8 cellular contexts compared by ENCODE assay signal in the genomic region with DNA sequence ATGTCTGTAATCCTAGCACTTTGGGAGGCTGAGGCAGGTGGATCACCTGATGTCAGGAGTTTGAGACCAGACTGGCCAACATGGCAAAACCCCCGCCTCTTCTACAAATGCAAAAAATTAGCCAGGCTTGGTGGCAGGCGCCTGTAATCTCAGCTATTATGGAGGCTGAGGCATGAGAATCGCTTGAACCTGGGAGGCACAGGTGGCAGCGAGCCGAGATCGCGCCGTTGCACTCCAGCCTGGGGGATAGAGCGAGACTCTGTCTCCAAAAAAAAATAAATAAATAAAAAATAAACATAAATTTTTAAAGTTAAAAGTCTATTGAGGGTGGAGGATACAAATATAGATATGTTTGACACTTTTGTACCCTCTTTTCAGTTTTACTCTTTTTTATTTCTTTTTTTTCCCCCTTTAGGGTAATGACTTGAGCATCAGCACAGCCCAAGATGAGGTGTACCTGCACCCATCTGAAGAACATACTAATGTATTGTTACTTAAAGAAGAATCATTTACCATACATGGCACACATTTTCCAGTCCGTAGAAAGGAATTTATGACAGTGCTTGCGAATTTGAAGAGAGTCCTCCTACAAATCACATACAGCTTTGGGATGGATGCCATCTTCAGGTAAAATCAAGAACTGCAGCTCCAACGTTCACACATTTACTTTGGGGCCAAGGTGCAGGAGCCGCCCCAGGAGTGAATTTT.
DNase-seq lines count a peak whose midpoint lies in the region; ATAC-seq, FAIRE-seq and TF ChIP-seq lines count a peak whose summit lies in the region.

No MANE protein-coding gene starts in this region.

- TF ChIP-seq EP300 in H1 (IDR thresholded peaks at IDR 0.05; ENCODE audit: borderline replicate concordance in 1 of 2, low read depth in 2 of 2, low read length in 2 of 2), result no peak

- DNase-seq in CD8-positive, alpha-beta T cell, result peak in 3 of 7 experiments; percentile 2 to 33 (median 23)
- DNase-seq in NCI-H226 (peak; percentile 55), H1 (ENCODE audit: low read depth in 1 of 2, low spot score in 2 of 2) (peak; percentile 57 to 69), midbrain (lab: John Stamatoyannopoulos, UW) (peak; percentile 75), superior temporal gyrus (ENCODE audit: extremely low spot score) (peak; percentile 89)
- peak; percentile 64 for DNase-seq in activated CD4-positive, alpha-beta T cell treated with anti-CD3 and anti-CD28 coated beads for 48 hours

- H3K27me3 ChIP-seq in CD8-positive, alpha-beta T cell (ENCODE audit: insufficient read depth, low read length), result no peaks in the 10 kb centered on the region
- H3K27me3 ChIP-seq in H1 (replicated peaks in 1 of 4; ENCODE audit: control insufficient read depth in 3 of 4, extremely low read depth in 1 of 4, insufficient read depth in 3 of 4, low read length in 3 of 4), result no peaks in the 10 kb centered on the region

- H2BK12ac ChIP-seq in H1 (ENCODE audit: low read depth, low read length), result no peak overlapping the region

- H4K8ac ChIP-seq in H1 (ENCODE audit: extremely low read depth, insufficient read depth, low read length), result no peak overlapping the region

- H3K36me3 Mint-ChIP-seq in CD8-positive, alpha-beta T cell, result no peaks in the 10 kb centered on the region

- no peak overlapping the region for H3K9ac ChIP-seq in H1 (replicated peaks in 1 of 4; ENCODE audit: extremely low read depth in 1 of 4, low read depth in 3 of 4, low read length in 3 of 4)

- H3K27ac ChIP-seq in CD8-positive, alpha-beta T cell (ENCODE audit: low read depth, low read length), result no peak overlapping the region
- H3K27ac ChIP-seq in H1 (ENCODE audit: low read depth, low read length), result no peak overlapping the region

- H3K79me1 ChIP-seq in H1 (ENCODE audit: low read depth, low read length), result no peaks in the 10 kb centered on the region

- intact Hi-C loops in CD8-positive, alpha-beta T cell (cut with DNase I, micrococcal nuclease), result loop anchor here (2.0 to 10.0 kb wide), 6 partner anchors 1395 to 1787 kb away; no protein-coding TSS in a partner anchor

- no peak overlapping the region for H2BK120ac ChIP-seq in H1 (replicated peaks; ENCODE audit: low read depth, low read length)

- no peak overlapping the region for H3K4ac ChIP-seq in H1 (replicated peaks; ENCODE audit: insufficient read length, low read depth, low read length)

- no peaks in the 10 kb centered on the region for H3K9me3 ChIP-seq in CD8-positive, alpha-beta T cell (ENCODE audit: low read length)
- H3K9me3 ChIP-seq in H1 (ENCODE audit: insufficient read depth in 2 of 2, low read depth in 1 of 2, low read length in 1 of 2), result no peaks in the 10 kb centered on the region

- H4K91ac ChIP-seq in H1 (replicated peaks; ENCODE audit: insufficient read length, low read length), result no peak overlapping the region

- no peak for TF ChIP-seq POLR2A in H1 (IDR thresholded peaks at IDR 0.05; ENCODE audit: control extremely low read depth in 1 of 2, low read depth in 2 of 2, low read length in 2 of 2)

- H3K27me3 Mint-ChIP-seq in CD8-positive, alpha-beta T cell (ENCODE audit: low read depth), result peaks cover 17% of the 10 kb centered on the region

- no peak overlapping the region for H3K23ac ChIP-seq in H1 (ENCODE audit: insufficient read length)

- H2BK5ac ChIP-seq in H1 (ENCODE audit: low read depth, low read length), result no peak overlapping the region

- no peaks in the 10 kb centered on the region for H4K20me1 ChIP-seq in H1 (replicated peaks in 1 of 2; ENCODE audit: control insufficient read depth in 1 of 2, insufficient read depth in 2 of 2, low read length in 2 of 2)

- no peaks in the 10 kb centered on the region for H3K79me2 ChIP-seq in H1 (ENCODE audit: control insufficient read depth in 1 of 2, insufficient read depth in 2 of 2, low read length in 2 of 2)

- POLR2A ChIA-PET in CD8-positive, alpha-beta T cell (lab: Charles Lee), result no interaction called here
- POLR2A ChIA-PET in H1 (lab: Charles Lee; ENCODE audit: partially characterized antibody), result interaction anchor here (1.1 kb wide), 1 partner anchor 72 kb away, joined by 4 read pairs; no protein-coding TSS in a partner anchor

- no peak overlapping the region for H3K4me2 ChIP-seq in H1 (ENCODE audit: insufficient read depth in 1 of 2, low read depth in 2 of 2, low read length in 2 of 2)

- no peak overlapping the region for H2BK20ac ChIP-seq in H1 (ENCODE audit: low read length)

- CTCF ChIA-PET in CD8-positive, alpha-beta T cell (lab: Charles Lee), result interaction anchor here (0.7 to 1.3 kb wide), 6 partner anchors 9 to 1645 kb away, joined by 3 read pairs; no protein-coding TSS in a partner anchor
- CTCF ChIA-PET in H1 (lab: Charles Lee; ENCODE audit: partially characterized antibody), result interaction anchor here (0.6 to 3.8 kb wide), 29 partner anchors 10 to 613 kb away, joined by 3 to 27 read pairs (median 3); no protein-coding TSS in a partner anchor

- no peak overlapping the region for H3K56ac ChIP-seq in H1 (replicated peaks; ENCODE audit: insufficient read length, low read depth, low read length)

- no peak overlapping the region for H3K18ac ChIP-seq in H1 (ENCODE audit: extremely low read depth, low read length)

- peaks cover 3% of the 10 kb centered on the region for H3K4me1 Mint-ChIP-seq in CD8-positive, alpha-beta T cell (ENCODE audit: low read depth)

- no peak overlapping the region for H3K4me3 ChIP-seq in CD8-positive, alpha-beta T cell (ENCODE audit: low read depth, low read length)
- no peak overlapping the region for H3K4me3 ChIP-seq in H1 (ENCODE audit: extremely low read depth in 1 of 4, insufficient read depth in 2 of 4, low read depth in 3 of 4, low read length in 4 of 4)

- ATAC-seq in CD8-positive, alpha-beta T cell, result peak; percentile 48
- peak; percentile 84 for ATAC-seq in GM18873 (IDR thresholded peaks at IDR 0.05; ENCODE audit: low FRiP score, unreplicated experiment)
- peak; percentile 85 for ATAC-seq in HG03095 (IDR thresholded peaks at IDR 0.05; ENCODE audit: unreplicated experiment)

- WGBS in H1 (ENCODE audit: extremely low coverage in 1 of 2, insufficient coverage in 1 of 2, insufficient read length in 1 of 2, insufficient replicate concordance in 2 of 2, low coverage in 1 of 2, low lambda C conversion rate in 2 of 2, missing lambda C conversion rate in 1 of 2), 2 experiments, result 67% methylated on average over 13 of the region's 13 CpGs; no CpG with 5 or more reads in 1 of the 2 experiments

- peak; percentile 70 for TF ChIP-seq CTCF in CD8-positive, alpha-beta T cell (IDR thresholded peaks at IDR 0.05)
- peak; percentile 37 to 77 (median 77) for TF ChIP-seq CTCF in H1 (IDR thresholded peaks at IDR 0.05; ENCODE audit: control extremely low read depth in 1 of 3, insufficient read depth in 1 of 3, low read depth in 1 of 3, low read length in 3 of 3)

- H3K36me3 ChIP-seq in CD8-positive, alpha-beta T cell (ENCODE audit: insufficient read depth, low read length), result no peaks in the 10 kb centered on the region
- H3K36me3 ChIP-seq in H1 (ENCODE audit: control insufficient read depth in 2 of 4, insufficient read depth in 4 of 4, low read length in 3 of 4), result no peaks in the 10 kb centered on the region

- no peak overlapping the region for H3K14ac ChIP-seq in H1 (ENCODE audit: insufficient read length)

- no peaks in the 10 kb centered on the region for H3K4me1 ChIP-seq in CD8-positive, alpha-beta T cell (ENCODE audit: insufficient read depth, low read length)
- no peaks in the 10 kb centered on the region for H3K4me1 ChIP-seq in H1 (replicated peaks in 1 of 4; ENCODE audit: control insufficient read depth in 3 of 4, insufficient read depth in 4 of 4, low read length in 3 of 4)

- no peak overlapping the region for H3K27ac Mint-ChIP-seq in CD8-positive, alpha-beta T cell

- H3K4me3 Mint-ChIP-seq in CD8-positive, alpha-beta T cell, result no peak overlapping the region

- no peaks in the 10 kb centered on the region for H3K9me3 Mint-ChIP-seq in CD8-positive, alpha-beta T cell

- FAIRE-seq in H1 (lab: Jason Lieb, UNC), result peak; percentile 88

- no peak overlapping the region for H4K5ac ChIP-seq in H1 (ENCODE audit: insufficient read length, low read depth, low read length)

- peak; percentile 92 to 93 for TF ChIP-seq RAD21 in H1 (IDR thresholded peaks at IDR 0.05 in 1 of 2, conservative IDR thresholded peaks at IDR 0.05 in 1 of 2; ENCODE audit: low read depth in 2 of 2, low read length in 2 of 2)

- no peak overlapping the region; the same call in 1 of the 2 replicates for H2AFZ ChIP-seq in H1 (ENCODE audit: low read length)

- H2AK5ac ChIP-seq in H1 (ENCODE audit: low read depth, low read length), result no peak overlapping the region

- no peak overlapping the region for H2BK15ac ChIP-seq in H1 (ENCODE audit: low read length)

- no peaks in the 10 kb centered on the region for H3K23me2 ChIP-seq in H1 (ENCODE audit: low read depth, low read length)

TF ChIP-seq in H1, 55 proteins besides CTCF, POLR2A, EP300 and RAD21:
- TF ChIP-seq TEAD4 (IDR thresholded peaks at IDR 0.05; ENCODE audit: low read depth, low read length) (0 out of 2 replicates have a peak, but pooled peaks have one; percentile 16), RXRA (IDR thresholded peaks at IDR 0.05; ENCODE audit: insufficient read depth, low read depth, low read length) (no peak)
